ENCODE assay signal across 1 cellular context in the genomic region with DNA sequence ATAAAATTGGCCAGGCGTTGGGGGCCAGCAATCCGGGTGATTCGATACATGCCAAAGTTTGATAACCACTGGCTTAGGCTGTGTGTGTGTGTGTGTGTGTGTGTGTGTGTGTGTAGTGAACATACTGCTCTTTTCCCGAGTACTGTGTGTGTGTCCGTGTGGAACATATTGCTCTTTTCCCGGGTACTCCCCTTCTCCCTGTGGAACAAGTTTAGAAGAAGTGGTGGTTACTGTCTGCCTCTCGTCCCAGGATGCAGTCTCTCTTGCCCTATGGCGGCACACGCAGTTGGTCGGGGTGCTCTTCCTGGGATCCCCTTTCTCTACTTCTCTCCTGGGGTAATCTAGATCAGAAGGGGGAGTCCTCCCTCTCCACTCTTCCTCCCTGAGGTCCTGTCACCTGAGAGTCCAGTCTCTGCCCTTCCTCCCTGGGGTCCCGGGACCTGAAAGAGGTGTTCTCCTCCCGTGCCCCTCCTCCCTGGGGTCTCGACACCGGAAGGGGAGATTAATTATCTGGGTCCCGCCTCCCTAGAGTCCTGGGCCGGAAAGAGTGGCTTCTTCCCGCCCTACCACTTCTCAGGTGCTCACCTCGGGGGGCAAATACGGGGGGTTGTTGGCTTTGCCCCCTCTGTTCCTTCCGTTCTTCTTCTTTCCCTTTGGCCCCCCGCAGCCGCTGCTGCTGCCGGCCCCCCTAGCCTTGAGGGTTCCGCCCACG.
TF ChIP-seq lines count a peak whose summit lies in the region.

No MANE protein-coding gene starts in this region.

TF ChIP-seq in HepG2, 621 proteins besides CTCF, POLR2A, EP300 and RAD21 (continues in another document):
- TF ChIP-seq, protein P1, sequence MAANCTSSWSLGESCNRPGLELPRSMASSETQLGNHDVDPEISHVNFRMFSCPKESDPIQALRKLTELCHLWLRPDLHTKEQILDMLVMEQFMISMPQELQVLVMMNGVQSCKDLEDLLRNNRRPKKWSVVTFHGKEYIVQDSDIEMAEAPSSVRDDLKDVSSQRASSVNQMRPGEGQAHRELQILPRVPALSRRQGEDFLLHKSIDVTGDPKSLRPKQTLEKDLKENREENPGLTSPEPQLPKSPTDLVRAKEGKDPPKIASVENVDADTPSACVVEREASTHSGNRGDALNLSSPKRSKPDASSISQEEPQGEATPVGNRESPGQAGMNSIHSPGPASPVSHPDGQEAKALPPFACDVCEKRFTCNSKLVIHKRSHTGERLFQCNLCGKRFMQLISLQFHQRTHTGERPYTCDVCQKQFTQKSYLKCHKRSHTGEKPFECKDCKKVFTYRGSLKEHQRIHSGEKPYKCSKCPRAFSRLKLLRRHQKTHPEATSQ (CRISPR knock-in tag; IDR thresholded peaks at IDR 0.05; ENCODE audit: borderline replicate concordance), result peak; percentile 40; the same call in 1 of the 2 replicates
- TF ChIP-seq SNAPC2 (CRISPR knock-in tag; IDR thresholded peaks at IDR 0.05) (peak; percentile 54; the same call in 1 of the 2 replicates), MIER3 (CRISPR knock-in tag; IDR thresholded peaks at IDR 0.05; ENCODE audit: borderline replicate concordance) (no peak), ZNF678 (CRISPR knock-in tag; IDR thresholded peaks at IDR 0.05) (peak; percentile 22; the same call in 1 of the 2 replicates), ZNF333 (CRISPR knock-in tag; IDR thresholded peaks at IDR 0.05; ENCODE audit: borderline replicate concordance) (no peak), ETV5 (CRISPR knock-in tag; IDR thresholded peaks at IDR 0.05; ENCODE audit: borderline replicate concordance) (peak; percentile 78), SP140L (CRISPR knock-in tag; IDR thresholded peaks at IDR 0.05; ENCODE audit: borderline replicate concordance) (no peak), NONO (IDR thresholded peaks at IDR 0.05) (no peak), NONO (CRISPR knock-in tag; conservative IDR thresholded peaks at IDR 0.05) (peak; percentile 4; the same call in 1 of the 2 replicates), KDM5A (IDR thresholded peaks at IDR 0.05; ENCODE audit: borderline replicate concordance, low read length) (no peak; the same call in 1 of the 2 replicates), ZNF572 (CRISPR knock-in tag; IDR thresholded peaks at IDR 0.05) (peak; percentile 75; the same call in 1 of the 2 replicates), NFKBIZ (CRISPR knock-in tag; IDR thresholded peaks at IDR 0.05) (peak; percentile 18; the same call in 1 of the 2 replicates), MEIS1 (CRISPR knock-in tag; IDR thresholded peaks at IDR 0.05; ENCODE audit: borderline replicate concordance) (0 out of 2 replicates have a peak, but pooled peaks have one; percentile 3), ZNF143 (CRISPR knock-in tag; IDR thresholded peaks at IDR 0.05) (no peak), ZNF343 (CRISPR knock-in tag; IDR thresholded peaks at IDR 0.05) (0 out of 2 replicates have a peak, but pooled peaks have one; percentile 25), ZNF546 (CRISPR knock-in tag; conservative IDR thresholded peaks at IDR 0.05) (no peak), KMT2A (CRISPR knock-in tag; IDR thresholded peaks at IDR 0.05) (0 out of 2 replicates have a peak, but pooled peaks have one; percentile 48)
- TF ChIP-seq, protein P2, sequence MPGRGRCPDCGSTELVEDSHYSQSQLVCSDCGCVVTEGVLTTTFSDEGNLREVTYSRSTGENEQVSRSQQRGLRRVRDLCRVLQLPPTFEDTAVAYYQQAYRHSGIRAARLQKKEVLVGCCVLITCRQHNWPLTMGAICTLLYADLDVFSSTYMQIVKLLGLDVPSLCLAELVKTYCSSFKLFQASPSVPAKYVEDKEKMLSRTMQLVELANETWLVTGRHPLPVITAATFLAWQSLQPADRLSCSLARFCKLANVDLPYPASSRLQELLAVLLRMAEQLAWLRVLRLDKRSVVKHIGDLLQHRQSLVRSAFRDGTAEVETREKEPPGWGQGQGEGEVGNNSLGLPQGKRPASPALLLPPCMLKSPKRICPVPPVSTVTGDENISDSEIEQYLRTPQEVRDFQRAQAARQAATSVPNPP (CRISPR knock-in tag; IDR thresholded peaks at IDR 0.05), result no peak
- TF ChIP-seq, protein P3, sequence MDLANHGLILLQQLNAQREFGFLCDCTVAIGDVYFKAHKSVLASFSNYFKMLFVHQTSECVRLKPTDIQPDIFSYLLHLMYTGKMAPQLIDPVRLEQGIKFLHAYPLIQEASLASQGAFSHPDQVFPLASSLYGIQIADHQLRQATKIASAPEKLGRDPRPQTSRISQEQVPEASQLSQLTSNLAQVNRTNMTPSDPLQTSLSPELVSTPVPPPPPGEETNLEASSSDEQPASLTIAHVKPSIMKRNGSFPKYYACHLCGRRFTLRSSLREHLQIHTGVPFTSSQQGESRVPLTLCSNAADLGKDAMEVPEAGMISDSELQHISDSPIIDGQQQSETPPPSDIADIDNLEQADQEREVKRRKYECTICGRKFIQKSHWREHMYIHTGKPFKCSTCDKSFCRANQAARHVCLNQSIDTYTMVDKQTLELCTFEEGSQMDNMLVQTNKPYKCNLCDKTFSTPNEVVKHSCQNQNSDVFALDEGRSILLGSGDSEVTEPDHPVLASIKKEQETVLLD (CRISPR knock-in tag; IDR thresholded peaks at IDR 0.05; ENCODE audit: low read depth), result 0 out of 2 replicates have a peak, but pooled peaks have one; percentile 9
- TF ChIP-seq, protein P4, sequence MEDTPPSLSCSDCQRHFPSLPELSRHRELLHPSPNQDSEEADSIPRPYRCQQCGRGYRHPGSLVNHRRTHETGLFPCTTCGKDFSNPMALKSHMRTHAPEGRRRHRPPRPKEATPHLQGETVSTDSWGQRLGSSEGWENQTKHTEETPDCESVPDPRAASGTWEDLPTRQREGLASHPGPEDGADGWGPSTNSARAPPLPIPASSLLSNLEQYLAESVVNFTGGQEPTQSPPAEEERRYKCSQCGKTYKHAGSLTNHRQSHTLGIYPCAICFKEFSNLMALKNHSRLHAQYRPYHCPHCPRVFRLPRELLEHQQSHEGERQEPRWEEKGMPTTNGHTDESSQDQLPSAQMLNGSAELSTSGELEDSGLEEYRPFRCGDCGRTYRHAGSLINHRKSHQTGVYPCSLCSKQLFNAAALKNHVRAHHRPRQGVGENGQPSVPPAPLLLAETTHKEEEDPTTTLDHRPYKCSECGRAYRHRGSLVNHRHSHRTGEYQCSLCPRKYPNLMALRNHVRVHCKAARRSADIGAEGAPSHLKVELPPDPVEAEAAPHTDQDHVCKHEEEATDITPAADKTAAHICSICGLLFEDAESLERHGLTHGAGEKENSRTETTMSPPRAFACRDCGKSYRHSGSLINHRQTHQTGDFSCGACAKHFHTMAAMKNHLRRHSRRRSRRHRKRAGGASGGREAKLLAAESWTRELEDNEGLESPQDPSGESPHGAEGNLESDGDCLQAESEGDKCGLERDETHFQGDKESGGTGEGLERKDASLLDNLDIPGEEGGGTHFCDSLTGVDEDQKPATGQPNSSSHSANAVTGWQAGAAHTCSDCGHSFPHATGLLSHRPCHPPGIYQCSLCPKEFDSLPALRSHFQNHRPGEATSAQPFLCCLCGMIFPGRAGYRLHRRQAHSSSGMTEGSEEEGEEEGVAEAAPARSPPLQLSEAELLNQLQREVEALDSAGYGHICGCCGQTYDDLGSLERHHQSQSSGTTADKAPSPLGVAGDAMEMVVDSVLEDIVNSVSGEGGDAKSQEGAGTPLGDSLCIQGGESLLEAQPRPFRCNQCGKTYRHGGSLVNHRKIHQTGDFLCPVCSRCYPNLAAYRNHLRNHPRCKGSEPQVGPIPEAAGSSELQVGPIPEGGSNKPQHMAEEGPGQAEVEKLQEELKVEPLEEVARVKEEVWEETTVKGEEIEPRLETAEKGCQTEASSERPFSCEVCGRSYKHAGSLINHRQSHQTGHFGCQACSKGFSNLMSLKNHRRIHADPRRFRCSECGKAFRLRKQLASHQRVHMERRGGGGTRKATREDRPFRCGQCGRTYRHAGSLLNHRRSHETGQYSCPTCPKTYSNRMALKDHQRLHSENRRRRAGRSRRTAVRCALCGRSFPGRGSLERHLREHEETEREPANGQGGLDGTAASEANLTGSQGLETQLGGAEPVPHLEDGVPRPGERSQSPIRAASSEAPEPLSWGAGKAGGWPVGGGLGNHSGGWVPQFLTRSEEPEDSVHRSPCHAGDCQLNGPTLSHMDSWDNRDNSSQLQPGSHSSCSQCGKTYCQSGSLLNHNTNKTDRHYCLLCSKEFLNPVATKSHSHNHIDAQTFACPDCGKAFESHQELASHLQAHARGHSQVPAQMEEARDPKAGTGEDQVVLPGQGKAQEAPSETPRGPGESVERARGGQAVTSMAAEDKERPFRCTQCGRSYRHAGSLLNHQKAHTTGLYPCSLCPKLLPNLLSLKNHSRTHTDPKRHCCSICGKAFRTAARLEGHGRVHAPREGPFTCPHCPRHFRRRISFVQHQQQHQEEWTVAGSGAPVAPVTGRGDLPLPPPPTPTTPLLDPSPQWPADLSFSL (CRISPR knock-in tag; IDR thresholded peaks at IDR 0.05), result peak; percentile 85; the same call in 1 of the 2 replicates
- TF ChIP-seq, protein P5, sequence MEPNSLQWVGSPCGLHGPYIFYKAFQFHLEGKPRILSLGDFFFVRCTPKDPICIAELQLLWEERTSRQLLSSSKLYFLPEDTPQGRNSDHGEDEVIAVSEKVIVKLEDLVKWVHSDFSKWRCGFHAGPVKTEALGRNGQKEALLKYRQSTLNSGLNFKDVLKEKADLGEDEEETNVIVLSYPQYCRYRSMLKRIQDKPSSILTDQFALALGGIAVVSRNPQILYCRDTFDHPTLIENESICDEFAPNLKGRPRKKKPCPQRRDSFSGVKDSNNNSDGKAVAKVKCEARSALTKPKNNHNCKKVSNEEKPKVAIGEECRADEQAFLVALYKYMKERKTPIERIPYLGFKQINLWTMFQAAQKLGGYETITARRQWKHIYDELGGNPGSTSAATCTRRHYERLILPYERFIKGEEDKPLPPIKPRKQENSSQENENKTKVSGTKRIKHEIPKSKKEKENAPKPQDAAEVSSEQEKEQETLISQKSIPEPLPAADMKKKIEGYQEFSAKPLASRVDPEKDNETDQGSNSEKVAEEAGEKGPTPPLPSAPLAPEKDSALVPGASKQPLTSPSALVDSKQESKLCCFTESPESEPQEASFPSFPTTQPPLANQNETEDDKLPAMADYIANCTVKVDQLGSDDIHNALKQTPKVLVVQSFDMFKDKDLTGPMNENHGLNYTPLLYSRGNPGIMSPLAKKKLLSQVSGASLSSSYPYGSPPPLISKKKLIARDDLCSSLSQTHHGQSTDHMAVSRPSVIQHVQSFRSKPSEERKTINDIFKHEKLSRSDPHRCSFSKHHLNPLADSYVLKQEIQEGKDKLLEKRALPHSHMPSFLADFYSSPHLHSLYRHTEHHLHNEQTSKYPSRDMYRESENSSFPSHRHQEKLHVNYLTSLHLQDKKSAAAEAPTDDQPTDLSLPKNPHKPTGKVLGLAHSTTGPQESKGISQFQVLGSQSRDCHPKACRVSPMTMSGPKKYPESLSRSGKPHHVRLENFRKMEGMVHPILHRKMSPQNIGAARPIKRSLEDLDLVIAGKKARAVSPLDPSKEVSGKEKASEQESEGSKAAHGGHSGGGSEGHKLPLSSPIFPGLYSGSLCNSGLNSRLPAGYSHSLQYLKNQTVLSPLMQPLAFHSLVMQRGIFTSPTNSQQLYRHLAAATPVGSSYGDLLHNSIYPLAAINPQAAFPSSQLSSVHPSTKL (CRISPR knock-in tag; IDR thresholded peaks at IDR 0.05), result peak; percentile 4; the same call in 1 of the 2 replicates
- TF ChIP-seq, protein P6, sequence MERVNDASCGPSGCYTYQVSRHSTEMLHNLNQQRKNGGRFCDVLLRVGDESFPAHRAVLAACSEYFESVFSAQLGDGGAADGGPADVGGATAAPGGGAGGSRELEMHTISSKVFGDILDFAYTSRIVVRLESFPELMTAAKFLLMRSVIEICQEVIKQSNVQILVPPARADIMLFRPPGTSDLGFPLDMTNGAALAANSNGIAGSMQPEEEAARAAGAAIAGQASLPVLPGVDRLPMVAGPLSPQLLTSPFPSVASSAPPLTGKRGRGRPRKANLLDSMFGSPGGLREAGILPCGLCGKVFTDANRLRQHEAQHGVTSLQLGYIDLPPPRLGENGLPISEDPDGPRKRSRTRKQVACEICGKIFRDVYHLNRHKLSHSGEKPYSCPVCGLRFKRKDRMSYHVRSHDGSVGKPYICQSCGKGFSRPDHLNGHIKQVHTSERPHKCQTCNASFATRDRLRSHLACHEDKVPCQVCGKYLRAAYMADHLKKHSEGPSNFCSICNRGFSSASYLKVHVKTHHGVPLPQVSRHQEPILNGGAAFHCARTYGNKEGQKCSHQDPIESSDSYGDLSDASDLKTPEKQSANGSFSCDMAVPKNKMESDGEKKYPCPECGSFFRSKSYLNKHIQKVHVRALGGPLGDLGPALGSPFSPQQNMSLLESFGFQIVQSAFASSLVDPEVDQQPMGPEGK (CRISPR knock-in tag; IDR thresholded peaks at IDR 0.05), result peak; percentile 25; the same call in 1 of the 2 replicates
- TF ChIP-seq, protein P7, sequence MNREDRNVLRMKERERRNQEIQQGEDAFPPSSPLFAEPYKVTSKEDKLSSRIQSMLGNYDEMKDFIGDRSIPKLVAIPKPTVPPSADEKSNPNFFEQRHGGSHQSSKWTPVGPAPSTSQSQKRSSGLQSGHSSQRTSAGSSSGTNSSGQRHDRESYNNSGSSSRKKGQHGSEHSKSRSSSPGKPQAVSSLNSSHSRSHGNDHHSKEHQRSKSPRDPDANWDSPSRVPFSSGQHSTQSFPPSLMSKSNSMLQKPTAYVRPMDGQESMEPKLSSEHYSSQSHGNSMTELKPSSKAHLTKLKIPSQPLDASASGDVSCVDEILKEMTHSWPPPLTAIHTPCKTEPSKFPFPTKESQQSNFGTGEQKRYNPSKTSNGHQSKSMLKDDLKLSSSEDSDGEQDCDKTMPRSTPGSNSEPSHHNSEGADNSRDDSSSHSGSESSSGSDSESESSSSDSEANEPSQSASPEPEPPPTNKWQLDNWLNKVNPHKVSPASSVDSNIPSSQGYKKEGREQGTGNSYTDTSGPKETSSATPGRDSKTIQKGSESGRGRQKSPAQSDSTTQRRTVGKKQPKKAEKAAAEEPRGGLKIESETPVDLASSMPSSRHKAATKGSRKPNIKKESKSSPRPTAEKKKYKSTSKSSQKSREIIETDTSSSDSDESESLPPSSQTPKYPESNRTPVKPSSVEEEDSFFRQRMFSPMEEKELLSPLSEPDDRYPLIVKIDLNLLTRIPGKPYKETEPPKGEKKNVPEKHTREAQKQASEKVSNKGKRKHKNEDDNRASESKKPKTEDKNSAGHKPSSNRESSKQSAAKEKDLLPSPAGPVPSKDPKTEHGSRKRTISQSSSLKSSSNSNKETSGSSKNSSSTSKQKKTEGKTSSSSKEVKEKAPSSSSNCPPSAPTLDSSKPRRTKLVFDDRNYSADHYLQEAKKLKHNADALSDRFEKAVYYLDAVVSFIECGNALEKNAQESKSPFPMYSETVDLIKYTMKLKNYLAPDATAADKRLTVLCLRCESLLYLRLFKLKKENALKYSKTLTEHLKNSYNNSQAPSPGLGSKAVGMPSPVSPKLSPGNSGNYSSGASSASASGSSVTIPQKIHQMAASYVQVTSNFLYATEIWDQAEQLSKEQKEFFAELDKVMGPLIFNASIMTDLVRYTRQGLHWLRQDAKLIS (CRISPR knock-in tag; IDR thresholded peaks at IDR 0.05), result 0 out of 2 replicates have a peak, but pooled peaks have one; percentile 21
